1 cellular context compared by ENCODE assay signal in genomic region chr3:143327388-143327787, GRCh38.
TF ChIP-seq lines count a peak whose summit lies in the region.

No MANE protein-coding gene starts in this region.

TF ChIP-seq in GM23338, 12 proteins besides CTCF, POLR2A, EP300 and RAD21 (continued from another document):
- TF ChIP-seq REST (IDR thresholded peaks at IDR 0.05; ENCODE audit: unreplicated experiment), result no peak
- no peak for TF ChIP-seq ZNF462 (CRISPR knock-in tag; IDR thresholded peaks at IDR 0.05)
